ENCODE assay signal across 8 cellular contexts in genomic region chr20:25750220-25750764, GRCh38. TPM values are rescaled to one million over a fixed set of nuclear protein-coding genes. Genes with fewer than 3 reads are reported as not detected.
A peak's percentile ranks its signal among the peaks of the same experiment; 100 is the strongest.
DNase-seq lines count a peak whose midpoint lies in the region; ATAC-seq, FAIRE-seq and TF ChIP-seq lines count a peak whose summit lies in the region.

No MANE protein-coding gene starts in this region.

- H3F3A ChIP-seq in PC-3 (ENCODE audit: low read length, unreplicated experiment): no peaks in the 10 kb centered on the region

- FAIRE-seq in GM12892 (lab: Jason Lieb, UNC): no peak

- H3K27me3 ChIP-seq in Caco-2 (replicated peaks; ENCODE audit: control insufficient read depth, insufficient read depth, low read length) (no peaks in the 10 kb centered on the region), PC-3 (ENCODE audit: low read length) (no peaks in the 10 kb centered on the region), prostate gland (replicated peaks; ENCODE audit: insufficient read depth) (no peaks in the 10 kb centered on the region)

- 87% methylated on average over 9 of the region's 9 CpGs for WGBS in prostate gland

- TF ChIP-seq CTCF in Caco-2 (IDR thresholded peaks at IDR 0.05; ENCODE audit: insufficient read depth in 1 of 2, low read depth in 1 of 2, low read length in 1 of 2, severe bottlenecking in 1 of 2, unreplicated experiment in 1 of 2): no peak
- no peak for TF ChIP-seq CTCF in PC-3 (conservative IDR thresholded peaks at IDR 0.05; ENCODE audit: low read depth, low read length)
- TF ChIP-seq CTCF in endothelial cell (IDR thresholded peaks at IDR 0.05; ENCODE audit: unreplicated experiment): no peak
- no peak for TF ChIP-seq CTCF in prostate gland (IDR thresholded peaks at IDR 0.05)

- peak in 1 of 2 experiments; percentile 10 for DNase-seq in Caco-2
- DNase-seq in PC-3: no peak
- DNase-seq in endothelial cell (ENCODE audit: low spot score): no peak
- DNase-seq in prostate gland (ENCODE audit: low spot score): no peak
- DNase-seq in middle frontal gyrus (ENCODE audit: extremely low spot score, low spot score): no peak
- DNase-seq in GM12892 (ENCODE audit: insufficient read length): no peak
- DNase-seq in GM19240 (ENCODE audit: insufficient read length, low spot score): no peak

- H4K20me1 ChIP-seq in PC-3 (ENCODE audit: low read length): no peaks in the 10 kb centered on the region

- H3K27ac Mint-ChIP-seq in Caco-2 (ENCODE audit: unreplicated experiment): peak overlapping the region; percentile 94
- no peak overlapping the region for H3K27ac Mint-ChIP-seq in endothelial cell (ENCODE audit: unreplicated experiment)

- H3K9me2 ChIP-seq in PC-3 (replicated peaks; ENCODE audit: low read length): no peaks in the 10 kb centered on the region

- no peaks in the 10 kb centered on the region for H3K4me1 Mint-ChIP-seq in Caco-2 (ENCODE audit: low read depth, unreplicated experiment)
- H3K4me1 Mint-ChIP-seq in endothelial cell (ENCODE audit: unreplicated experiment): peaks cover under 1% of the 10 kb centered on the region

- H3K9me3 ChIP-seq in Caco-2 (no peaks in the 10 kb centered on the region), PC-3 (ENCODE audit: low read length) (no peaks in the 10 kb centered on the region), prostate gland (no peaks in the 10 kb centered on the region)

- BruUV-seq in Caco-2 (replicated peaks; lab: Mats Ljungman, UMichigan) (no TSS peak), PC-3 (replicated peaks; lab: Mats Ljungman, UMichigan) (TSS peak; percentile 95)

- POLR2A ChIA-PET in Caco-2 (lab: Charles Lee) (interaction anchor here (0.5 kb wide), 1 partner anchor 229 kb away, joined by 3 read pairs; no protein-coding TSS in a partner anchor), PC-3 (lab: Charles Lee; ENCODE audit: unreplicated experiment) (no interaction called here)

- H3K4me1 ChIP-seq in Caco-2 (peaks cover 12% of the 10 kb centered on the region), PC-3 (ENCODE audit: insufficient read depth, low read length) (peaks cover 4% of the 10 kb centered on the region; the same call in 1 of the 2 replicates), prostate gland (replicated peaks) (no peaks in the 10 kb centered on the region)

- H3K27me3 Mint-ChIP-seq in Caco-2 (ENCODE audit: insufficient read depth, unreplicated experiment): no peaks in the 10 kb centered on the region
- peaks cover 4% of the 10 kb centered on the region for H3K27me3 Mint-ChIP-seq in endothelial cell (ENCODE audit: unreplicated experiment)

- peak overlapping the region; percentile 90 for H3K4me3 Mint-ChIP-seq in Caco-2 (ENCODE audit: unreplicated experiment)
- H3K4me3 Mint-ChIP-seq in endothelial cell (ENCODE audit: unreplicated experiment): peak overlapping the region; percentile 83

- H3K27ac ChIP-seq in PC-3 (ENCODE audit: low read length): no peak overlapping the region
- peak overlapping the region in 1 of 2 donors; percentile 59 for H3K27ac ChIP-seq in prostate gland

- H3K9me3 Mint-ChIP-seq in Caco-2 (ENCODE audit: unreplicated experiment) (no peaks in the 10 kb centered on the region), endothelial cell (ENCODE audit: unreplicated experiment) (no peaks in the 10 kb centered on the region)

- H2AFZ ChIP-seq in PC-3 (ENCODE audit: low read length): peak overlapping the region; percentile 98

- no peak for TF ChIP-seq POLR2A in prostate gland (IDR thresholded peaks at IDR 0.05)
- no peak for TF ChIP-seq POLR2A in GM12892 (IDR thresholded peaks at IDR 0.05; ENCODE audit: low read depth, low read length)

- H3K4me3 ChIP-seq in Caco-2 (ENCODE audit: low read depth, low read length) (peak overlapping the region; percentile 63), PC-3 (ENCODE audit: low read length) (peak overlapping the region; percentile 78), prostate gland (peak overlapping the region; percentile 23 to 28)

- no peaks in the 10 kb centered on the region for H3K79me2 ChIP-seq in PC-3 (ENCODE audit: low read length)

- H3K9ac ChIP-seq in PC-3 (ENCODE audit: low read length): peak overlapping the region; percentile 58

- peaks cover 15% of the 10 kb centered on the region for H3K36me3 Mint-ChIP-seq in Caco-2 (ENCODE audit: insufficient read depth, unreplicated experiment)
- H3K36me3 Mint-ChIP-seq in endothelial cell (ENCODE audit: low read depth, unreplicated experiment): no peaks in the 10 kb centered on the region

- intact Hi-C loops in Caco-2 (cut with micrococcal nuclease; ENCODE audit: unreplicated experiment) (no loop called here), PC-3 (cut with micrococcal nuclease) (no loop called here), prostate gland (cut with DNase I) (no loop called here)

- CTCF ChIA-PET in Caco-2 (lab: Charles Lee) (no interaction called here), PC-3 (lab: Charles Lee) (no interaction called here)

- peak overlapping the region; percentile 90 for H3K4me2 ChIP-seq in PC-3 (ENCODE audit: low read length)

- no peaks in the 10 kb centered on the region for H3K36me3 ChIP-seq in Caco-2 (ENCODE audit: control insufficient read depth, insufficient read depth, low read length)
- no peaks in the 10 kb centered on the region for H3K36me3 ChIP-seq in PC-3 (ENCODE audit: low read depth, low read length)
- H3K36me3 ChIP-seq in prostate gland: no peaks in the 10 kb centered on the region

- ATAC-seq in PC-3 (no peak), GM21528 (IDR thresholded peaks at IDR 0.05; ENCODE audit: low FRiP score, unreplicated experiment) (no peak)

RNA-seq across cellular contexts. Expression of gene ZNF337, which starts 53.6 kb away (rescaled TPM):
- 7.4 and 8.4 TPM in 2 replicates for total RNA-seq in Caco-2 (2022)
- 12.8 and 13.5 TPM in 2 replicates for total RNA-seq in PC-3 (2014; rRNA removed)
- total RNA-seq in endothelial cell (ENCODE audit: unreplicated experiment): 16.7 TPM
- 10 to 100 TPM; 16.0 to 20.3 TPM for total RNA-seq in prostate gland
- 17.7 TPM for polyA plus RNA-seq in GM12892 (2012; ENCODE audit: missing spikeins)

Comparison
In these comparisons a context has a peak if more than half of its experiments do, and no peak if none do; other contexts are left out.
1. H3K4me3 ChIP-seq: peak in every context shown above with its lines; median percentile 78 in PC-3; 63 in Caco-2; 26 in prostate gland.